21 cellular contexts compared by ENCODE assay signal in genomic region chr3:55690161-55690560, GRCh38.
DNase-seq lines count a peak whose midpoint lies in the region; ATAC-seq and TF ChIP-seq lines count a peak whose summit lies in the region.
"Had no signal": no experiment of that assay in that cellular context is flagged by ENCODE, and none has a peak within 500 bp of the region (broad histone marks: within the 10 kb centered on the region; RNA-seq: fewer than 3 reads in every experiment).

No MANE protein-coding gene starts in this region.

- H3K27ac ChIP-seq in HEK293 (ENCODE audit: extremely low read depth, low read depth, low read length) (no peak overlapping the region), left lung (peak overlapping the region in 1 of 2 donors; percentile 39), vagina (no peak overlapping the region)
- H3K27ac ChIP-seq: body of pancreas, KMS-11, pancreas, right atrium auricular region, spleen had no signal

- TF ChIP-seq CTCF in HEK293 (tag by site-specific recombination; IDR thresholded peaks at IDR 0.05), result no peak
- TF ChIP-seq CTCF in left lung (IDR thresholded peaks at IDR 0.05), result no peak
- TF ChIP-seq CTCF in vagina (IDR thresholded peaks at IDR 0.05), result no peak

- no peak overlapping the region for H3K4me3 ChIP-seq in HEK293 (ENCODE audit: low read depth, low read length)
- H3K4me3 ChIP-seq in left lung, result no peak overlapping the region
- H3K4me3 ChIP-seq in vagina, result no peak overlapping the region
- H3K4me3 ChIP-seq: body of pancreas, pancreas, right atrium auricular region, spleen had no signal

- intact Hi-C loops in left lung (cut with DNase I) (no loop called here), vagina (cut with DNase I) (no loop called here)

- CTCF ChIA-PET in HEK293 (lab: Yijun Ruan, JAX), result no interaction called here

- no peaks in the 10 kb centered on the region for H3K9me3 ChIP-seq in HEK293 (ENCODE audit: control insufficient read depth, insufficient read depth, low read depth, low read length)
- H3K9me3 ChIP-seq in left lung, result no peaks in the 10 kb centered on the region
- H3K9me3 ChIP-seq in vagina, result no peaks in the 10 kb centered on the region
- H3K9me3 ChIP-seq: body of pancreas, pancreas, right atrium auricular region, spleen had no signal

- H3K4me1 ChIP-seq in HEK293 (ENCODE audit: control insufficient read depth, insufficient read depth, low read length), result peaks cover 8% of the 10 kb centered on the region; the same call in 1 of the 2 replicates
- H3K4me1 ChIP-seq in left lung, result no peaks in the 10 kb centered on the region
- no peaks in the 10 kb centered on the region for H3K4me1 ChIP-seq in vagina
- H3K4me1 ChIP-seq: body of pancreas, pancreas, right atrium auricular region, spleen had no signal

- POLR2A ChIA-PET in HEK293 (lab: Yijun Ruan, JAX), result no interaction called here

- H3K36me3 ChIP-seq in HEK293 (ENCODE audit: control insufficient read depth in 2 of 2, insufficient read depth in 1 of 2, low read length in 2 of 2) (no peaks in the 10 kb centered on the region), left lung (no peaks in the 10 kb centered on the region), vagina (no peaks in the 10 kb centered on the region)
- H3K36me3 ChIP-seq: pancreas, right atrium auricular region, spleen had no signal

- ATAC-seq in left lung (peak; percentile 59), GM21390 (IDR thresholded peaks at IDR 0.05; ENCODE audit: unreplicated experiment) (no peak)
- ATAC-seq: activated naive CD8-positive, alpha-beta T cell treated with anti-CD3 and anti-CD28 coated beads, Interleukin-2, amount 50 U/mL, for 24 hours; body of pancreas; naive thymus-derived CD4-positive, alpha-beta T cell; stimulated activated memory B cell treated with anti-CD40 and anti-IgM and Interleukin-4, amounts not matched to agents 10 μg/mL and 1 μg/mL and 100 μg/mL, for 72 hours; T-cell had no signal

- H3K27me3 ChIP-seq in left lung (no peaks in the 10 kb centered on the region), vagina (no peaks in the 10 kb centered on the region)
- H3K27me3 ChIP-seq: body of pancreas, pancreas, right atrium auricular region, spleen had no signal

- peak; percentile 49 for DNase-seq in NCI-H82 treated with DMSO at 0.1 percent for 48 hours (lab: John Stamatoyannopoulos, UW; ENCODE audit: unreplicated experiment)
- no peak for DNase-seq in left lung
- peak; percentile 32 for DNase-seq in retina
- DNase-seq in DMS53 treated with DMSO at 0.1 percent for 48 hours (lab: John Stamatoyannopoulos, UW; ENCODE audit: unreplicated experiment), result no peak
- no peak for DNase-seq in vagina (ENCODE audit: extremely low spot score in 2 of 2)
- DNase-seq: activated CD4-positive, CD25-positive, alpha-beta regulatory T cell treated with anti-CD3 and anti-CD28 coated beads, Interleukin-2, amount 50 U/mL, for 72 hours; activated gamma-delta T cell; activated naive CD8-positive, alpha-beta T cell treated with anti-CD3 and anti-CD28 coated beads, Interleukin-2, amount 50 U/mL, for 24 hours; body of pancreas; CD4-positive, alpha-beta memory T cell; GDM1; naive thymus-derived CD4-positive, alpha-beta T cell; pancreas; spleen; stimulated activated CD4-positive, alpha-beta T cell treated with anti-CD3 and anti-CD28 coated beads, Interleukin-4, amount 100 ng/mL, for 1 hour; T-cell had no signal

- TF ChIP-seq POLR2A in vagina (IDR thresholded peaks at IDR 0.05), result no peak

TF ChIP-seq in HEK293, 187 proteins besides CTCF, POLR2A, EP300 and RAD21:
- TF ChIP-seq ZNF398 (tag by site-specific recombination; IDR thresholded peaks at IDR 0.05), result peak; percentile 19; the same call in 1 of the 2 replicates
- TF ChIP-seq ZNF514 (tag by site-specific recombination; IDR thresholded peaks at IDR 0.05), result no peak
- no peak for TF ChIP-seq SALL2 (tag by site-specific recombination; IDR thresholded peaks at IDR 0.05; ENCODE audit: borderline replicate concordance)
- TF ChIP-seq ZBTB48 (tag by site-specific recombination; IDR thresholded peaks at IDR 0.05), result peak; percentile 68
- TF ChIP-seq ZNF223 (tag by site-specific recombination; IDR thresholded peaks at IDR 0.05), result no peak
- TF ChIP-seq ZNF292 (tag by site-specific recombination; IDR thresholded peaks at IDR 0.05; ENCODE audit: borderline replicate concordance, low read depth), result no peak
- TF ChIP-seq ZBTB44 (tag by site-specific recombination; IDR thresholded peaks at IDR 0.05), result no peak
- peak; percentile 33; the same call in 1 of the 2 replicates for TF ChIP-seq ZNF692 (tag by site-specific recombination; IDR thresholded peaks at IDR 0.05)
- peak; percentile 23; the same call in 1 of the 2 replicates for TF ChIP-seq ZNF449 (tag by site-specific recombination; IDR thresholded peaks at IDR 0.05)
- peak; percentile 38 for TF ChIP-seq PRDM6 (tag by site-specific recombination; IDR thresholded peaks at IDR 0.05)
- TF ChIP-seq ZNF654 (tag by site-specific recombination; IDR thresholded peaks at IDR 0.05; ENCODE audit: low read depth), result no peak
- peak; percentile 37; the same call in 1 of the 2 replicates for TF ChIP-seq GLIS1 (tag by site-specific recombination; IDR thresholded peaks at IDR 0.05)
- no peak for TF ChIP-seq ZNF670 (tag by site-specific recombination; IDR thresholded peaks at IDR 0.05; ENCODE audit: low read depth)
- TF ChIP-seq ZBTB17 (tag by site-specific recombination; IDR thresholded peaks at IDR 0.05), result no peak
- TF ChIP-seq ZNF660 (tag by site-specific recombination; IDR thresholded peaks at IDR 0.05), result no peak
- TF ChIP-seq ZNF19 (tag by site-specific recombination; IDR thresholded peaks at IDR 0.05; ENCODE audit: low read depth), result no peak
- TF ChIP-seq ZNF623 (tag by site-specific recombination; IDR thresholded peaks at IDR 0.05), result no peak

Comparison
In these comparisons a context has a peak if more than half of its experiments do, and no peak if none do; other contexts are left out.
1. DNase-seq: peak in NCI-H82 treated with DMSO at 0.1 percent for 48 hours (single experiment) and retina (single experiment); none in left lung (0 of 2), DMS53 treated with DMSO at 0.1 percent for 48 hours (single experiment) and vagina (0 of 2).